In the genomic region with DNA sequence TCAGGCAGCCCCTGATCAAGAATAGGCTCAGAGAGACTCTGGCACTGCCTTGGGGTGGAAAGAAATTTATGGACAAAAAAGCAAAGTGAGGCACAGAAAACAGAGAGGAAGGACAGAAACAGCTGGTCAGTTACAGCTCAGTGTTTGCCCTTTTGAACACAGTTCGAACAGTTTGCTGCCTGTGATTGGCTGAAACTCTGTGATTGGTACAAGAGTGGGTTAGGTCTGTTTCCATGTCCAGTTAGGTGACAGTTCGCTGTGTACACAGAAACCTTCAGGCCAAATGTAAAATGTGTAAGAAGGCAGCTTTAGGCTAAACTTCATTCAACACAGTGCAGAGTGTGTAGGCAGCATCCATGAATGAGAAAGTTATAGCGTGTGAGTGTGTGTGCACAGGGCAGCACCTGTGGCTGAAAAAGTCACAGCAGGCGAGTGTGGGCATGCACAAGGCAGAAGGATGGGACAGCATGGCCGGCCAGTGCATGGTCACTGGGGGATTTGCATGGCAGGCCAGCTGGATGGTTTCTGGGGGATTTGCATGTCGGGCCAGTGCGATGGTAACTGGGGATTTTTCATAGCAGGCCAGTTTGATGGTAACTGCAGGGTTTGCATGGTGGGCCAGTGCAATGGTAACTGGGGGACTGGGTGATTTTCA, we compare ENCODE assay signal across 29 cellular contexts.
DNase-seq lines count a peak whose midpoint lies in the region; ATAC-seq and TF ChIP-seq lines count a peak whose summit lies in the region.
"Had no signal": no experiment of that assay in that cellular context is flagged by ENCODE, and none has a peak within 500 bp of the region (broad histone marks: within the 10 kb centered on the region; RNA-seq: fewer than 3 reads in every experiment).

No MANE protein-coding gene starts in this region.

- peak overlapping the region; percentile 77 for H4K91ac ChIP-seq in mesenchymal stem cell (ENCODE audit: low read length)

- H2AK5ac ChIP-seq in mesenchymal stem cell (ENCODE audit: low read length, severe bottlenecking), result no peak overlapping the region

- TF ChIP-seq EP300 in transverse colon (IDR thresholded peaks at IDR 0.05; ENCODE audit: low read depth), result no peak

- H3K23ac ChIP-seq in mesenchymal stem cell (ENCODE audit: low read length in 2 of 2), result no peak overlapping the region

- H3K4me1 ChIP-seq in HEK293 (ENCODE audit: control insufficient read depth, insufficient read depth, low read length), result peaks cover 4% of the 10 kb centered on the region
- no peaks in the 10 kb centered on the region for H3K4me1 ChIP-seq in colonic mucosa
- peaks cover 38% of the 10 kb centered on the region for H3K4me1 ChIP-seq in mesenchymal stem cell (ENCODE audit: control insufficient read depth, insufficient read depth, low read depth, low read length)
- H3K4me1 ChIP-seq in transverse colon, result peaks cover 10 to 74% (median 29%) of the 10 kb centered on the region in 4 donors

- no peak overlapping the region for H3K27ac ChIP-seq in HEK293 (ENCODE audit: extremely low read depth, low read depth, low read length)
- no peak overlapping the region for H3K27ac ChIP-seq in colonic mucosa
- no peak overlapping the region for H3K27ac ChIP-seq in mesenchymal stem cell (ENCODE audit: low read length, poor library complexity, severe bottlenecking)
- peak overlapping the region in 3 of 4 donors; percentile 18 to 58 (median 23) for H3K27ac ChIP-seq in transverse colon
- H3K27ac ChIP-seq: brain microvascular endothelial cell, gastrocnemius medialis, hepatocyte, KMS-11, PC-9, prostate gland, SK-N-MC, upper lobe of right lung had no signal

- peak overlapping the region in 1 of 2 experiments; percentile 51 for H3K14ac ChIP-seq in mesenchymal stem cell (ENCODE audit: low read length in 2 of 2)

- ATAC-seq in HG03565 (IDR thresholded peaks at IDR 0.05; ENCODE audit: unreplicated experiment), result no peak
- ATAC-seq: activated CD4-positive, CD25-positive, alpha-beta regulatory T cell treated with anti-CD3 and anti-CD28 coated beads, Interleukin-2, amount 50 U/mL, for 24 hours; gastrocnemius medialis; GM12878; stimulated activated naive B cell treated with anti-CD40 and anti-IgM and Interleukin-4, amounts not matched to agents 10 μg/mL and 1 μg/mL and 100 μg/mL, for 72 hours; upper lobe of right lung had no signal

- POLR2A ChIA-PET in HEK293 (lab: Yijun Ruan, JAX), result no interaction called here

- peak overlapping the region in 1 of 2 experiments; percentile 31 for H3K4ac ChIP-seq in mesenchymal stem cell (ENCODE audit: low read depth in 1 of 2, low read length in 2 of 2)

- H3K27me3 ChIP-seq in colonic mucosa (no peaks in the 10 kb centered on the region), mesenchymal stem cell (ENCODE audit: control insufficient read depth in 1 of 2, insufficient read depth in 1 of 2, low read length in 2 of 2) (peaks cover 0 to 20% of the 10 kb centered on the region in 2 experiments), transverse colon (no peaks in the 10 kb centered on the region)
- H3K27me3 ChIP-seq: brain microvascular endothelial cell, hepatocyte had no signal

- intact Hi-C loops in colonic mucosa (cut with DNase I) (loop anchor here (10.0 kb wide), 1 partner anchor 730 kb away; no protein-coding TSS in a partner anchor), transverse colon (cut with DNase I; ENCODE audit: low total_unique reads) (no loop called here)

- no peak overlapping the region for H3K4me2 ChIP-seq in mesenchymal stem cell (ENCODE audit: low read length, poor library complexity, severe bottlenecking)
- H3K4me2 ChIP-seq: hepatocyte, KMS-11, PC-9 had no signal

- peak overlapping the region; percentile 12 for H2BK15ac ChIP-seq in mesenchymal stem cell (ENCODE audit: low read depth, poor library complexity, severe bottlenecking)

- no peak overlapping the region for H2AFZ ChIP-seq in mesenchymal stem cell (ENCODE audit: low read depth, low read length)
- H2AFZ ChIP-seq: hepatocyte, PC-9 had no signal

- H3K79me1 ChIP-seq in mesenchymal stem cell (replicated peaks; ENCODE audit: low read length, poor library complexity, severe bottlenecking), result no peaks in the 10 kb centered on the region

- H3K4me3 ChIP-seq in HEK293 (ENCODE audit: low read depth, low read length) (no peak overlapping the region), colonic mucosa (no peak overlapping the region), mesenchymal stem cell (ENCODE audit: insufficient read depth in 1 of 2, low read depth in 1 of 2, low read length in 2 of 2) (no peak overlapping the region), transverse colon (no peak overlapping the region)
- H3K4me3 ChIP-seq: gastrocnemius medialis, GM12878, hepatocyte, PC-9, prostate gland, SK-N-MC, upper lobe of right lung had no signal

- H3K36me3 ChIP-seq in HEK293 (ENCODE audit: control insufficient read depth in 2 of 2, insufficient read depth in 1 of 2, low read length in 2 of 2) (no peaks in the 10 kb centered on the region), colonic mucosa (no peaks in the 10 kb centered on the region), mesenchymal stem cell (ENCODE audit: control insufficient read depth in 1 of 2, insufficient read depth in 2 of 2, low read depth in 1 of 2, low read length in 2 of 2) (no peaks in the 10 kb centered on the region), transverse colon (no peaks in the 10 kb centered on the region)
- H3K36me3 ChIP-seq: brain microvascular endothelial cell, gastrocnemius medialis, prostate gland, upper lobe of right lung had no signal

- peak overlapping the region; percentile 8 to 26 for H3K18ac ChIP-seq in mesenchymal stem cell (ENCODE audit: low read depth in 1 of 2, low read length in 2 of 2)

- no peak overlapping the region for H2BK5ac ChIP-seq in mesenchymal stem cell (ENCODE audit: low read depth, low read length, poor library complexity, severe bottlenecking)

- no peak for TF ChIP-seq POLR2A in transverse colon (IDR thresholded peaks at IDR 0.05)

- H4K8ac ChIP-seq in mesenchymal stem cell (ENCODE audit: low read length), result peak overlapping the region; percentile 53

- no peak for TF ChIP-seq CTCF in HEK293 (tag by site-specific recombination; IDR thresholded peaks at IDR 0.05)
- no peak for TF ChIP-seq CTCF in colonic mucosa (IDR thresholded peaks at IDR 0.05)
- TF ChIP-seq CTCF in transverse colon (IDR thresholded peaks at IDR 0.05), result no peak

- H3K9ac ChIP-seq in colonic mucosa (ENCODE audit: low read depth in 2 of 2, low read length in 2 of 2) (no peak overlapping the region), mesenchymal stem cell (ENCODE audit: low read length) (no peak overlapping the region)
- H3K9ac ChIP-seq: KMS-11 had no signal

- 94% methylated on average over 7 of the region's 7 CpGs for WGBS in mesenchymal stem cell
- 37 to 57% methylated on average over 2 to 7 of the region's 7 CpGs for WGBS in transverse colon (ENCODE audit: low coverage in 1 of 2), 2 donors

- H2BK12ac ChIP-seq in mesenchymal stem cell (ENCODE audit: low read length in 2 of 2), result peak overlapping the region; percentile 64 to 88

- H3K9me3 ChIP-seq in HEK293 (ENCODE audit: control insufficient read depth, insufficient read depth, low read depth, low read length), result no peaks in the 10 kb centered on the region
- H3K9me3 ChIP-seq in colonic mucosa, result no peaks in the 10 kb centered on the region
- H3K9me3 ChIP-seq in mesenchymal stem cell (ENCODE audit: control insufficient read depth, low read length), result no peaks in the 10 kb centered on the region
- no peaks in the 10 kb centered on the region for H3K9me3 ChIP-seq in transverse colon
- H3K9me3 ChIP-seq: gastrocnemius medialis, prostate gland, upper lobe of right lung had no signal

- CTCF ChIA-PET in HEK293 (lab: Yijun Ruan, JAX), result interaction anchor here (1.1 to 4.2 kb wide), 3 partner anchors 9 to 201 kb away, joined by 3 to 20 read pairs (median 4); no protein-coding TSS in a partner anchor

- in situ Hi-C loops in transverse colon (cut with MboI; ENCODE audit: low pct_ligation_motif_present in 1 of 4, low pct_unique_long_range_greater_than_20kb in 1 of 4, low sequenced_read_pairs in 3 of 4), result loop anchor here in 2 of 4 donors (10.0 to 25.0 kb wide), 3 partner anchors 200 to 733 kb away; no protein-coding TSS in a partner anchor

- peak overlapping the region; percentile 77 for H2BK120ac ChIP-seq in mesenchymal stem cell (ENCODE audit: low read depth, low read length)

- peak; percentile 57 for DNase-seq in colonic mucosa
- no peak for DNase-seq in mesenchymal stem cell
- no peak for DNase-seq in transverse colon
- DNase-seq in medulla oblongata (ENCODE audit: extremely low spot score), result no peak
- DNase-seq in OCI-M2 (lab: John Stamatoyannopoulos, UW; ENCODE audit: unreplicated experiment), result no peak
- DNase-seq: activated CD4-positive, alpha-beta T cell treated with anti-CD3 and anti-CD28 coated beads, Interleukin-2, amount 50 U/mL, for 4 hours; activated naive CD4-positive, alpha-beta T cell treated with anti-CD3 and anti-CD28 coated beads, Interleukin-2, amount 10 ng/mL, durations not matched to agents 7 days and 5 days; amniotic stem cell; CD8-positive, alpha-beta memory T cell; DMS 273 treated with DMSO at 0.1 percent for 48 hours; gastrocnemius medialis; H7; left cardiac atrium; MM.1S; NCI-H1930; NCI-H524 treated with DMSO at 0.1 percent for 48 hours; NK-92 treated with Interleukin-12 subunit alpha and Interleukin-12 subunit beta, amount 100 ng/mL, for 24 hours; PC-9; stimulated activated naive B cell treated with anti-CD40 and anti-IgM and Interleukin-4, amounts not matched to agents 10 μg/mL and 1 μg/mL and 100 μg/mL, for 72 hours; upper lobe of right lung had no signal

TF ChIP-seq in HEK293, 187 proteins besides CTCF, POLR2A, EP300 and RAD21:
- TF ChIP-seq KLF1 (tag by site-specific recombination; IDR thresholded peaks at IDR 0.05), result no peak
- TF ChIP-seq SCRT2 (tag by site-specific recombination; IDR thresholded peaks at IDR 0.05), result peak; percentile 73

Comparison
In these comparisons a context has a peak if more than half of its experiments do, and no peak if none do; other contexts are left out.
1. H3K27ac ChIP-seq: peak in transverse colon (3 of 4); none in HEK293 (single experiment), colonic mucosa (single experiment) and mesenchymal stem cell (single experiment).